1 cellular context compared by ENCODE assay signal in the genomic region with DNA sequence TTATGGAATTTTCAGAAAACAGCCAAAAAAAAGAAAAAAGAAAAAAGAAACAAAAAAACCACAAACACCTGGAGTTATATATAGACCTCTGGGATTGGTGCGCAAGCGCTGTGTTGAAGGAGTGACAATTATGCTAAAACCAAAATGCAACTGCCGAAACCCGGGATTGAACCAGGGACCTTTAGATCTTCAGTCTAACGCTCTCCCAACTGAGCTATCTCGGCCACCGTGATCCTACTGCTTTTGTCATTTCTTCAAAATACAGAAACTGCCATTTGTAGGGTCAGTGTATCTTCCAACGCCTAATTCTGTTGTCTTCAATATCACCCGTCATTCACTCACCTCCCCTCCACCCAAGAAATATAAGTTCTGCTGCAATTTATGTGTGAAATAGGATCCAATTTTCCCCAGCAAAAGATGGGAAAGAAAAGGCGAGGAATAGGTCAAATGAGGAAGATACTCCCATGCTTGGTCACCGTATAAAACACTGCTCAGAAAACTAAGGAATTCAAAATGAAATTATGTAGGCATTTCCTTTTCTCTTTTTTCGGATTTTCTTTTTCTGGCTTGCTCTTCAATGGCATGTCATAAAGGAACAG.
TF ChIP-seq lines count a peak whose summit lies in the region.

No MANE protein-coding gene starts in this region.

TF ChIP-seq in HepG2, 621 proteins besides CTCF, POLR2A, EP300 and RAD21 (continued from another document):
- TF ChIP-seq, protein P1, sequence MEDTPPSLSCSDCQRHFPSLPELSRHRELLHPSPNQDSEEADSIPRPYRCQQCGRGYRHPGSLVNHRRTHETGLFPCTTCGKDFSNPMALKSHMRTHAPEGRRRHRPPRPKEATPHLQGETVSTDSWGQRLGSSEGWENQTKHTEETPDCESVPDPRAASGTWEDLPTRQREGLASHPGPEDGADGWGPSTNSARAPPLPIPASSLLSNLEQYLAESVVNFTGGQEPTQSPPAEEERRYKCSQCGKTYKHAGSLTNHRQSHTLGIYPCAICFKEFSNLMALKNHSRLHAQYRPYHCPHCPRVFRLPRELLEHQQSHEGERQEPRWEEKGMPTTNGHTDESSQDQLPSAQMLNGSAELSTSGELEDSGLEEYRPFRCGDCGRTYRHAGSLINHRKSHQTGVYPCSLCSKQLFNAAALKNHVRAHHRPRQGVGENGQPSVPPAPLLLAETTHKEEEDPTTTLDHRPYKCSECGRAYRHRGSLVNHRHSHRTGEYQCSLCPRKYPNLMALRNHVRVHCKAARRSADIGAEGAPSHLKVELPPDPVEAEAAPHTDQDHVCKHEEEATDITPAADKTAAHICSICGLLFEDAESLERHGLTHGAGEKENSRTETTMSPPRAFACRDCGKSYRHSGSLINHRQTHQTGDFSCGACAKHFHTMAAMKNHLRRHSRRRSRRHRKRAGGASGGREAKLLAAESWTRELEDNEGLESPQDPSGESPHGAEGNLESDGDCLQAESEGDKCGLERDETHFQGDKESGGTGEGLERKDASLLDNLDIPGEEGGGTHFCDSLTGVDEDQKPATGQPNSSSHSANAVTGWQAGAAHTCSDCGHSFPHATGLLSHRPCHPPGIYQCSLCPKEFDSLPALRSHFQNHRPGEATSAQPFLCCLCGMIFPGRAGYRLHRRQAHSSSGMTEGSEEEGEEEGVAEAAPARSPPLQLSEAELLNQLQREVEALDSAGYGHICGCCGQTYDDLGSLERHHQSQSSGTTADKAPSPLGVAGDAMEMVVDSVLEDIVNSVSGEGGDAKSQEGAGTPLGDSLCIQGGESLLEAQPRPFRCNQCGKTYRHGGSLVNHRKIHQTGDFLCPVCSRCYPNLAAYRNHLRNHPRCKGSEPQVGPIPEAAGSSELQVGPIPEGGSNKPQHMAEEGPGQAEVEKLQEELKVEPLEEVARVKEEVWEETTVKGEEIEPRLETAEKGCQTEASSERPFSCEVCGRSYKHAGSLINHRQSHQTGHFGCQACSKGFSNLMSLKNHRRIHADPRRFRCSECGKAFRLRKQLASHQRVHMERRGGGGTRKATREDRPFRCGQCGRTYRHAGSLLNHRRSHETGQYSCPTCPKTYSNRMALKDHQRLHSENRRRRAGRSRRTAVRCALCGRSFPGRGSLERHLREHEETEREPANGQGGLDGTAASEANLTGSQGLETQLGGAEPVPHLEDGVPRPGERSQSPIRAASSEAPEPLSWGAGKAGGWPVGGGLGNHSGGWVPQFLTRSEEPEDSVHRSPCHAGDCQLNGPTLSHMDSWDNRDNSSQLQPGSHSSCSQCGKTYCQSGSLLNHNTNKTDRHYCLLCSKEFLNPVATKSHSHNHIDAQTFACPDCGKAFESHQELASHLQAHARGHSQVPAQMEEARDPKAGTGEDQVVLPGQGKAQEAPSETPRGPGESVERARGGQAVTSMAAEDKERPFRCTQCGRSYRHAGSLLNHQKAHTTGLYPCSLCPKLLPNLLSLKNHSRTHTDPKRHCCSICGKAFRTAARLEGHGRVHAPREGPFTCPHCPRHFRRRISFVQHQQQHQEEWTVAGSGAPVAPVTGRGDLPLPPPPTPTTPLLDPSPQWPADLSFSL (CRISPR knock-in tag; IDR thresholded peaks at IDR 0.05) = no peak
- TF ChIP-seq SP1 (IDR thresholded peaks at IDR 0.05) (no peak), SP1 (CRISPR knock-in tag; IDR thresholded peaks at IDR 0.05) (no peak), XBP1 (CRISPR knock-in tag; IDR thresholded peaks at IDR 0.05) (no peak), ZFAT (CRISPR knock-in tag; conservative IDR thresholded peaks at IDR 0.05) (no peak), ZNF773 (CRISPR knock-in tag; IDR thresholded peaks at IDR 0.05; ENCODE audit: borderline replicate concordance) (no peak), ZNF724P (CRISPR knock-in tag; IDR thresholded peaks at IDR 0.05; ENCODE audit: borderline replicate concordance) (no peak), ZNF354B (CRISPR knock-in tag; IDR thresholded peaks at IDR 0.05) (no peak), ZNF207 (IDR thresholded peaks at IDR 0.05; ENCODE audit: borderline replicate concordance) (no peak), TCF7L2 (IDR thresholded peaks at IDR 0.05; ENCODE audit: low read depth, low read length) (no peak), TOE1 (CRISPR knock-in tag; IDR thresholded peaks at IDR 0.05) (no peak), SIX4 (CRISPR knock-in tag; IDR thresholded peaks at IDR 0.05) (no peak), MXD4 (CRISPR knock-in tag; IDR thresholded peaks at IDR 0.05) (no peak), ZNF235 (CRISPR knock-in tag; IDR thresholded peaks at IDR 0.05; ENCODE audit: borderline replicate concordance) (no peak), RBM39 (IDR thresholded peaks at IDR 0.05; ENCODE audit: low read depth, low read length, poor library complexity, severe bottlenecking) (no peak)
- TF ChIP-seq, protein P2, sequence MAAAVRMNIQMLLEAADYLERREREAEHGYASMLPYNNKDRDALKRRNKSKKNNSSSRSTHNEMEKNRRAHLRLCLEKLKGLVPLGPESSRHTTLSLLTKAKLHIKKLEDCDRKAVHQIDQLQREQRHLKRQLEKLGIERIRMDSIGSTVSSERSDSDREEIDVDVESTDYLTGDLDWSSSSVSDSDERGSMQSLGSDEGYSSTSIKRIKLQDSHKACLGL (CRISPR knock-in tag; IDR thresholded peaks at IDR 0.05) = no peak
- TF ChIP-seq, protein P3, sequence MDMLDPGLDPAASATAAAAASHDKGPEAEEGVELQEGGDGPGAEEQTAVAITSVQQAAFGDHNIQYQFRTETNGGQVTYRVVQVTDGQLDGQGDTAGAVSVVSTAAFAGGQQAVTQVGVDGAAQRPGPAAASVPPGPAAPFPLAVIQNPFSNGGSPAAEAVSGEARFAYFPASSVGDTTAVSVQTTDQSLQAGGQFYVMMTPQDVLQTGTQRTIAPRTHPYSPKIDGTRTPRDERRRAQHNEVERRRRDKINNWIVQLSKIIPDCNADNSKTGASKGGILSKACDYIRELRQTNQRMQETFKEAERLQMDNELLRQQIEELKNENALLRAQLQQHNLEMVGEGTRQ (IDR thresholded peaks at IDR 0.05; ENCODE audit: low read depth, low read length) = no peak
- TF ChIP-seq, protein P3 (CRISPR knock-in tag; IDR thresholded peaks at IDR 0.05; ENCODE audit: borderline replicate concordance) = no peak
- TF ChIP-seq, protein P4, sequence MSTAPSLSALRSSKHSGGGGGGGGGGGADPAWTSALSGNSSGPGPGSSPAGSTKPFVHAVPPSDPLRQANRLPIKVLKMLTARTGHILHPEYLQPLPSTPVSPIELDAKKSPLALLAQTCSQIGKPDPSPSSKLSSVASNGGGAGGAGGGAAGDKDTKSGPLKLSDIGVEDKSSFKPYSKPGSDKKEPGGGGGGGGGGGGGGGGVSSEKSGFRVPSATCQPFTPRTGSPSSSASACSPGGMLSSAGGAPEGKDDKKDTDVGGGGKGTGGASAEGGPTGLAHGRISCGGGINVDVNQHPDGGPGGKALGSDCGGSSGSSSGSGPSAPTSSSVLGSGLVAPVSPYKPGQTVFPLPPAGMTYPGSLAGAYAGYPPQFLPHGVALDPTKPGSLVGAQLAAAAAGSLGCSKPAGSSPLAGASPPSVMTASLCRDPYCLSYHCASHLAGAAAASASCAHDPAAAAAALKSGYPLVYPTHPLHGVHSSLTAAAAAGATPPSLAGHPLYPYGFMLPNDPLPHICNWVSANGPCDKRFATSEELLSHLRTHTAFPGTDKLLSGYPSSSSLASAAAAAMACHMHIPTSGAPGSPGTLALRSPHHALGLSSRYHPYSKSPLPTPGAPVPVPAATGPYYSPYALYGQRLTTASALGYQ (CRISPR knock-in tag; IDR thresholded peaks at IDR 0.05) = no peak
- TF ChIP-seq, protein P5, sequence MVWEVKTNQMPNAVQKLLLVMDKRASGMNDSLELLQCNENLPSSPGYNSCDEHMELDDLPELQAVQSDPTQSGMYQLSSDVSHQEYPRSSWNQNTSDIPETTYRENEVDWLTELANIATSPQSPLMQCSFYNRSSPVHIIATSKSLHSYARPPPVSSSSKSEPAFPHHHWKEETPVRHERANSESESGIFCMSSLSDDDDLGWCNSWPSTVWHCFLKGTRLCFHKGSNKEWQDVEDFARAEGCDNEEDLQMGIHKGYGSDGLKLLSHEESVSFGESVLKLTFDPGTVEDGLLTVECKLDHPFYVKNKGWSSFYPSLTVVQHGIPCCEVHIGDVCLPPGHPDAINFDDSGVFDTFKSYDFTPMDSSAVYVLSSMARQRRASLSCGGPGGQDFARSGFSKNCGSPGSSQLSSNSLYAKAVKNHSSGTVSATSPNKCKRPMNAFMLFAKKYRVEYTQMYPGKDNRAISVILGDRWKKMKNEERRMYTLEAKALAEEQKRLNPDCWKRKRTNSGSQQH (CRISPR knock-in tag; IDR thresholded peaks at IDR 0.05; ENCODE audit: low read depth) = no peak
- TF ChIP-seq, protein P6, sequence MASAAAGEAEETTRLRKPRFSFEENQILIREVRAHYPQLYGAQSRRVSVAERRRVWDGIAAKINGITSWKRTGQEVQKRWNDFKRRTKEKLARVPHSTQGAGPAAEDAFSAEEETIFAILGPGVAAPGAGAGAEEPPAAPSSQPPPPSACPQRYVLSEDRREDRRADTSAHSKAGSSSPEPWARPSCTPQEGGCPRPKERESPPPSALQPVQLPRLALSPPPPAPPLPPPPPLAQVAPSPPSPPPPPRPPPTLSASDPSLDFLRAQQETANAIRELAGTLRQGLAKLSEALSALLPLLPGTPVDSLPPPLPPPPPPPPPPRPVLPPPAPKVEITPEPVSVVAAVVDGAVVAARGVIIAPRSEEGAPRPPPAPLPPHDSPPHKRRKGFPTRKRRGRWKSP (CRISPR knock-in tag; IDR thresholded peaks at IDR 0.05) = peak; percentile 53; the same call in 1 of the 2 replicates
